Comparison of ENCODE assay signal across 11 cellular contexts in genomic region chr5:124605516-124605915, GRCh38.
DNase-seq lines count a peak whose midpoint lies in the region; ATAC-seq and TF ChIP-seq lines count a peak whose summit lies in the region.
"Had no signal": no experiment of that assay in that cellular context is flagged by ENCODE, and none has a peak within 500 bp of the region (broad histone marks: within the 10 kb centered on the region; RNA-seq: fewer than 3 reads in every experiment).

No MANE protein-coding gene starts in this region.

- no peaks in the 10 kb centered on the region for H3K9me3 ChIP-seq in uterus
- H3K9me3 ChIP-seq: neutrophil had no signal

- DNase-seq in NCI-H748 (lab: John Stamatoyannopoulos, UW; ENCODE audit: unreplicated experiment) (peak; percentile 21), NCI-H748 treated with DMSO at 0.1 percent for 48 hours (lab: John Stamatoyannopoulos, UW) (no peak), fibroblast of mammary gland (ENCODE audit: low read depth) (peak; percentile 10), uterus (peak; percentile 40 to 50), GM13977 (ENCODE audit: low spot score) (no peak), HT-29 (ENCODE audit: low spot score) (no peak)
- no peak for DNase-seq in stimulated activated naive B cell treated with anti-CD40 and anti-IgM and Interleukin-4, amounts not matched to agents 10 μg/mL and 1 μg/mL and 100 μg/mL, for 72 hours
- DNase-seq: SW 1271 had no signal

- intact Hi-C loops in uterus (cut with DNase I; ENCODE audit: low total_unique reads): no loop called here

- no peaks in the 10 kb centered on the region for H3K27me3 Mint-ChIP-seq in nephron (ENCODE audit: low read depth)
- H3K27me3 Mint-ChIP-seq in stimulated activated naive B cell treated with anti-CD40 and anti-IgM and Interleukin-4, amounts not matched to agents 10 μg/mL and 1 μg/mL and 100 μg/mL, for 72 hours: peaks cover 19 to 21% of the 10 kb centered on the region in 2 donors

- no peak overlapping the region for H3K4me3 Mint-ChIP-seq in nephron
- no peak overlapping the region for H3K4me3 Mint-ChIP-seq in stimulated activated naive B cell treated with anti-CD40 and anti-IgM and Interleukin-4, amounts not matched to agents 10 μg/mL and 1 μg/mL and 100 μg/mL, for 72 hours

- no peak for TF ChIP-seq POLR2A in uterus (IDR thresholded peaks at IDR 0.05)

- no peaks in the 10 kb centered on the region for H3K36me3 ChIP-seq in uterus
- H3K36me3 ChIP-seq: neutrophil had no signal

- in situ Hi-C loops in GM13977 (cut with MboI; ENCODE audit: low pct_unique_long_range_greater_than_20kb, low sequenced_read_pairs, unreplicated experiment): no loop called here

- H3K9me3 Mint-ChIP-seq in nephron: peaks cover 8% of the 10 kb centered on the region
- peaks cover 0 to 7% of the 10 kb centered on the region in 2 donors for H3K9me3 Mint-ChIP-seq in stimulated activated naive B cell treated with anti-CD40 and anti-IgM and Interleukin-4, amounts not matched to agents 10 μg/mL and 1 μg/mL and 100 μg/mL, for 72 hours

- TF ChIP-seq CTCF in fibroblast of mammary gland (conservative IDR thresholded peaks at IDR 0.05; ENCODE audit: control insufficient read depth, insufficient read depth, low read depth, low read length) (no peak), nephron (IDR thresholded peaks at IDR 0.05; ENCODE audit: unreplicated experiment in 3 of 3) (no peak), uterus (IDR thresholded peaks at IDR 0.05) (no peak), GM13977 (IDR thresholded peaks at IDR 0.05; ENCODE audit: extremely low read depth, insufficient read depth, missing control alignments) (no peak)

- peak overlapping the region in 1 of 2 donors; percentile 11 for H3K27ac ChIP-seq in uterus
- H3K27ac ChIP-seq: A549, neutrophil had no signal

- peaks cover 5% of the 10 kb centered on the region for H3K36me3 Mint-ChIP-seq in nephron (ENCODE audit: low read depth)
- H3K36me3 Mint-ChIP-seq in stimulated activated naive B cell treated with anti-CD40 and anti-IgM and Interleukin-4, amounts not matched to agents 10 μg/mL and 1 μg/mL and 100 μg/mL, for 72 hours: peaks cover 6 to 7% of the 10 kb centered on the region in 2 donors

- peaks cover 11% of the 10 kb centered on the region for H3K4me1 Mint-ChIP-seq in nephron
- H3K4me1 Mint-ChIP-seq in stimulated activated naive B cell treated with anti-CD40 and anti-IgM and Interleukin-4, amounts not matched to agents 10 μg/mL and 1 μg/mL and 100 μg/mL, for 72 hours: peaks cover 6 to 20% of the 10 kb centered on the region in 2 donors

- H3K27ac Mint-ChIP-seq in nephron: peak overlapping the region; percentile 50 to 72 (median 65)
- H3K27ac Mint-ChIP-seq in stimulated activated naive B cell treated with anti-CD40 and anti-IgM and Interleukin-4, amounts not matched to agents 10 μg/mL and 1 μg/mL and 100 μg/mL, for 72 hours: no peak overlapping the region

- no peaks in the 10 kb centered on the region for H3K27me3 ChIP-seq in uterus
- H3K27me3 ChIP-seq: neutrophil had no signal

- no peak for ATAC-seq in stimulated activated naive B cell treated with anti-CD40 and anti-IgM and Interleukin-4, amounts not matched to agents 10 μg/mL and 1 μg/mL and 100 μg/mL, for 72 hours (replicated peaks)
- ATAC-seq: A549 had no signal

- H3K4me1 ChIP-seq in uterus: no peaks in the 10 kb centered on the region

- H3K4me3 ChIP-seq in fibroblast of mammary gland (ENCODE audit: control insufficient read depth, low read depth, low read length) (no peak overlapping the region), uterus (no peak overlapping the region)
- H3K4me3 ChIP-seq: A549 had no signal

Comparison
In these comparisons a context has a peak if more than half of its experiments do, and no peak if none do; other contexts are left out.
1. DNase-seq: peak in NCI-H748 (single experiment), fibroblast of mammary gland (single experiment) and uterus (2 of 2); none in NCI-H748 treated with DMSO at 0.1 percent for 48 hours (single experiment), stimulated activated naive B cell treated with anti-CD40 and anti-IgM and Interleukin-4, amounts not matched to agents 10 μg/mL and 1 μg/mL and 100 μg/mL, for 72 hours (single experiment), GM13977 (single experiment) and HT-29 (single experiment).